Comparison of ENCODE assay signal across 21 cellular contexts in the genomic region with DNA sequence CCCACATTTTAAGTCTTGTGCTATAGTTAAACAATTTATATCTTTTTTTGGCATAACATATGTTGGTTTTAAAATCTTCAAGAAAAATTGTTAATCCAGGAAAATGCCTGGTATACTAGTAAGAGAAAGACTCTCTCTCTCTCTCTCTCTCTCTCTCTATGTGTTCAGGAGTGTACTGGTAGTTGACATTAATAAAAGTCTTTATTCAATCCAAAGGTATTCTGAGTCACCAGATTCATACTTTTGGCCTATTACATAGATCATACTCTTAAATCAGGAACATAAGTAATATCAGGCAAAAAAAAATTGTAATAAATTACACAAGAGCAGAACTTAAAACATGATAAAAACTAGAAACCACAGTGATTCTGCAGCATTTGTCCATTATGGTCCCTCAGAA.
"Had no signal": no experiment of that assay in that cellular context is flagged by ENCODE, and none has a peak within 500 bp of the region (broad histone marks: within the 10 kb centered on the region; RNA-seq: fewer than 3 reads in every experiment).

No MANE protein-coding gene starts in this region.

- H3K9me3 ChIP-seq: esophagus muscularis mucosa, gastroesophageal sphincter, left lung, lower lobe of right lung, mucosa of descending colon had no signal

- H3K27me3 Mint-ChIP-seq: naive B cell; naive thymus-derived CD8-positive, alpha-beta T cell had no signal

- H3K27ac ChIP-seq: coronary artery, dorsolateral prefrontal cortex, esophagus muscularis mucosa, foreskin keratinocyte, gastroesophageal sphincter, heart right ventricle, left lung, lower lobe of right lung had no signal

- H3K4me1 ChIP-seq: left lung, lower lobe of right lung had no signal

- H3K4me3 ChIP-seq: coronary artery, dorsolateral prefrontal cortex, esophagus muscularis mucosa, gastroesophageal sphincter, heart right ventricle, left lung, lower lobe of right lung, mucosa of descending colon had no signal

- H3K4me3 Mint-ChIP-seq: mesothelial cell of epicardium; naive B cell; naive thymus-derived CD8-positive, alpha-beta T cell had no signal

- H3K4me1 Mint-ChIP-seq: naive B cell; naive thymus-derived CD8-positive, alpha-beta T cell had no signal

- H3K27ac Mint-ChIP-seq: mesothelial cell of epicardium; naive B cell; naive thymus-derived CD8-positive, alpha-beta T cell had no signal

- H3K27me3 ChIP-seq: dorsolateral prefrontal cortex, esophagus muscularis mucosa, foreskin keratinocyte, gastroesophageal sphincter, heart right ventricle, left lung had no signal

- ATAC-seq: foreskin keratinocyte; gastroesophageal sphincter; heart right ventricle; left cardiac atrium; left lung; left ventricle myocardium superior; lower lobe of right lung; mucosa of descending colon; naive thymus-derived CD8-positive, alpha-beta T cell had no signal

- DNase-seq: dermis blood vessel endothelial cell; dorsolateral prefrontal cortex; effector CD4-positive, alpha-beta T cell; effector memory CD4-positive, alpha-beta T cell; foreskin keratinocyte; glutamatergic neuron; head of caudate nucleus; heart right ventricle; hippocampal formation; left cardiac atrium; left lung; left ventricle myocardium superior; lower lobe of right lung; mesenchymal stem cell; mucosa of descending colon; naive B cell; naive thymus-derived CD8-positive, alpha-beta T cell had no signal

- H3K36me3 Mint-ChIP-seq: naive B cell; naive thymus-derived CD8-positive, alpha-beta T cell had no signal

- H3K36me3 ChIP-seq: left lung had no signal
